In the genomic region with DNA sequence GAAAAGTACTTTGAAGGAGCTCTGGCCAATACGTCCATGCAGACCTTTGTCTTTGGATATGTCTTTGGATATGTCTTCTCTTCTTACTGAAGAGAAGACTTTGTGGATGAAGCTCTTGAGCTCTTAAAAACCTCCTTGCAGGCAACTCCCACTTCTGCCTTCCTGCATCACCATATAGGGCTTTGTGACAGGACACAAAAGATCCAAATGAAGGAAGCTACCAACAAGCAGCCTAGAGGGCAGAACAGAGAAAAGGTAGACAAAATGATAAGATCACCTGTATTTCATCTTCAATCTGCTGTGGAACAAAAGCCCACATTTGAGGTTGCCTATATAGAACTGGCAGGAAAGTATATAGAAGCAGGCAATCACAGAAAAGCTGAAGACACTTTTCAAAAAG, we compare ENCODE assay signal across 28 cellular contexts.
"Had no signal": no experiment of that assay in that cellular context is flagged by ENCODE, and none has a peak within 500 bp of the region (broad histone marks: within the 10 kb centered on the region; RNA-seq: fewer than 3 reads in every experiment).

No MANE protein-coding gene starts in this region.

- H3K4me1 ChIP-seq: neural progenitor cell, parathyroid adenoma, psoas muscle, right lobe of liver, sigmoid colon, stomach, thyroid gland, tibial nerve, upper lobe of left lung, vagina had no signal

- H3K4me3 Mint-ChIP-seq: natural killer cell; nephron; neural progenitor cell; stimulated activated effector memory CD8-positive, alpha-beta T cell treated with anti-CD3 and anti-CD28 coated beads, Interleukin-12 subunit alpha, Interleukin-12 subunit beta, amount 100 ng/mL, for 72 hours; stimulated activated naive B cell treated with anti-CD40 and anti-IgM and Interleukin-4, amounts not matched to agents 10 μg/mL and 1 μg/mL and 100 μg/mL, for 72 hours; stimulated activated naive CD8-positive, alpha-beta T cell treated with anti-CD3 and anti-CD28 coated beads, Interleukin-15, Interleukin-2, amounts not matched to agents 100 ng/mL and 50 ng/mL, for 24 hours had no signal

- H3K27me3 Mint-ChIP-seq: stimulated activated naive B cell treated with anti-CD40 and anti-IgM and Interleukin-4, amounts not matched to agents 10 μg/mL and 1 μg/mL and 100 μg/mL, for 72 hours; stimulated activated naive CD8-positive, alpha-beta T cell treated with anti-CD3 and anti-CD28 coated beads, Interleukin-15, Interleukin-2, amounts not matched to agents 100 ng/mL and 50 ng/mL, for 24 hours had no signal

- DNase-seq: natural killer cell; occipital lobe; ovary; posterior cingulate gyrus; psoas muscle; right cardiac atrium; right lobe of liver; sigmoid colon; small intestine; stimulated activated CD4-positive, alpha-beta T cell treated with anti-CD3 and anti-CD28 coated beads, Interleukin-15, amount 100 ng/mL, for 24 hours; stimulated activated CD4-positive, alpha-beta T cell treated with anti-CD3 and anti-CD28 coated beads, Interleukin-2, amount 100 ng/mL, for 24 hours; stimulated activated CD4-positive, alpha-beta T cell treated with anti-CD3 and anti-CD28 coated beads, Interleukin-2, amount 100 ng/mL, for 48 hours; stimulated activated CD4-positive, alpha-beta T cell treated with anti-CD3 and anti-CD28 coated beads, Interleukin-4, amount 100 ng/mL, for 24 hours; stimulated activated naive B cell treated with anti-CD40 and anti-IgM and Interleukin-4, amounts not matched to agents 10 μg/mL and 1 μg/mL and 100 μg/mL, for 72 hours; stimulated activated naive CD4-positive, alpha-beta T cell treated with Interleukin-2 at 50 U/mL for 16 hours; stomach; thyroid gland; trophoblast cell; upper lobe of left lung had no signal

- H3K4me1 Mint-ChIP-seq: nephron, neural progenitor cell had no signal

- H3K27me3 ChIP-seq: neural progenitor cell, ovary, right lobe of liver, sigmoid colon, stomach, thyroid gland, tibial nerve, upper lobe of left lung, vagina had no signal

- H3K4me2 ChIP-seq: neural progenitor cell had no signal

- H3K9me3 ChIP-seq: ovary, psoas muscle, right lobe of liver, sigmoid colon, stomach, thoracic aorta, thyroid gland, tibial nerve, upper lobe of left lung, vagina had no signal

- H3K9ac ChIP-seq: neural progenitor cell, parathyroid adenoma had no signal

- H3K4me3 ChIP-seq: neural progenitor cell, ovary, psoas muscle, right lobe of liver, sigmoid colon, stomach, thoracic aorta, thyroid gland, tibial nerve, upper lobe of left lung, vagina had no signal

- H3K79me2 ChIP-seq: parathyroid adenoma had no signal

- H3K36me3 ChIP-seq: neural progenitor cell, ovary, right lobe of liver, sigmoid colon, stomach, thoracic aorta, thyroid gland, tibial nerve, upper lobe of left lung, vagina had no signal

- H3K36me3 Mint-ChIP-seq: natural killer cell had no signal

- H2AFZ ChIP-seq: neural progenitor cell, parathyroid adenoma had no signal

- H3K27ac Mint-ChIP-seq: natural killer cell; nephron; neural progenitor cell; progenitor cell of endocrine pancreas; stimulated activated effector memory CD8-positive, alpha-beta T cell treated with anti-CD3 and anti-CD28 coated beads, Interleukin-12 subunit alpha, Interleukin-12 subunit beta, amount 100 ng/mL, for 72 hours; stimulated activated naive B cell treated with anti-CD40 and anti-IgM and Interleukin-4, amounts not matched to agents 10 μg/mL and 1 μg/mL and 100 μg/mL, for 72 hours; stimulated activated naive CD8-positive, alpha-beta T cell treated with anti-CD3 and anti-CD28 coated beads, Interleukin-15, Interleukin-2, amounts not matched to agents 100 ng/mL and 50 ng/mL, for 24 hours had no signal

- H3K9me3 Mint-ChIP-seq: natural killer cell; nephron; neural progenitor cell; stimulated activated effector memory CD8-positive, alpha-beta T cell treated with anti-CD3 and anti-CD28 coated beads, Interleukin-12 subunit alpha, Interleukin-12 subunit beta, amount 100 ng/mL, for 72 hours; stimulated activated naive B cell treated with anti-CD40 and anti-IgM and Interleukin-4, amounts not matched to agents 10 μg/mL and 1 μg/mL and 100 μg/mL, for 72 hours; stimulated activated naive CD8-positive, alpha-beta T cell treated with anti-CD3 and anti-CD28 coated beads, Interleukin-15, Interleukin-2, amounts not matched to agents 100 ng/mL and 50 ng/mL, for 24 hours had no signal

- ATAC-seq: natural killer cell; psoas muscle; right cardiac atrium; right lobe of liver; stimulated activated effector memory CD8-positive, alpha-beta T cell treated with anti-CD3 and anti-CD28 coated beads, Interleukin-12 subunit alpha, Interleukin-12 subunit beta, amount 100 ng/mL, for 72 hours; stimulated activated naive B cell treated with anti-CD40 and anti-IgM and Interleukin-4, amounts not matched to agents 10 μg/mL and 1 μg/mL and 100 μg/mL, for 72 hours had no signal

- H3K27ac ChIP-seq: neural progenitor cell, ovary, parathyroid adenoma, psoas muscle, right lobe of liver, sigmoid colon, stomach, thoracic aorta, thyroid gland, tibial nerve, upper lobe of left lung, vagina had no signal
